In the genomic region with DNA sequence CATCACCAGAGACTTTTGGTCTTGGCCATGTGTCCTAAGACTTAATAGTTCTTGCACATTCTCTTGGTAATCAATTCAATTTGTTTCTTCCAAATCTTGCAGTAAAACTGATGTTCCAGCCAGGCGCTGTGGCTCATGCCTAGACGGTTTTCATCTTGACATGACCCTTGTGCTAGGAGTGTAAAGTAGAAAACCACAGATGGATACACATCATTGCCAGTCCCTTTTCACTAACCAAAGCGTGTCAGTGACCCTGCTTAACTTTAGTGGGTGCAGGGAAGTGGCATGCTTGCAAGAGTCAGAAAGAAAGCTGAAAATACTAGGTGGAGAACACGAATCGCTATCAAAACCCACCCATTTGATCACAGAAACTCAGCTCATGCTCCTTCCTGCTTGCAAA, we compare ENCODE assay signal across 27 cellular contexts. TPM values are rescaled to one million over a fixed set of nuclear protein-coding genes. Genes with fewer than 3 reads are reported as not detected.
DNase-seq lines count a peak whose midpoint lies in the region; ATAC-seq, FAIRE-seq and TF ChIP-seq lines count a peak whose summit lies in the region.
"Had no signal": no experiment of that assay in that cellular context is flagged by ENCODE, and none has a peak within 500 bp of the region (broad histone marks: within the 10 kb centered on the region; RNA-seq: fewer than 3 reads in every experiment).

No MANE protein-coding gene starts in this region.

- H2AFZ ChIP-seq in OCI-LY3 (ENCODE audit: low read depth, low read length): peak overlapping the region; percentile 90

- H3K36me3 ChIP-seq in OCI-LY3 (replicated peaks; ENCODE audit: low read depth, low read length) (no peaks in the 10 kb centered on the region), esophagus squamous epithelium (no peaks in the 10 kb centered on the region)
- H3K36me3 ChIP-seq: transverse colon had no signal

- no peak for TF ChIP-seq CTCF in OCI-LY3 (IDR thresholded peaks at IDR 0.05; ENCODE audit: low read depth, low read length)
- TF ChIP-seq CTCF in esophagus squamous epithelium (IDR thresholded peaks at IDR 0.05): no peak

- no peaks in the 10 kb centered on the region for H3K79me2 ChIP-seq in OCI-LY3 (ENCODE audit: low read length)

- H3K9me3 ChIP-seq in OCI-LY3 (ENCODE audit: insufficient read depth, low read length) (no peaks in the 10 kb centered on the region), esophagus squamous epithelium (no peaks in the 10 kb centered on the region)
- H3K9me3 ChIP-seq: A549, body of pancreas, transverse colon had no signal

- peak overlapping the region; percentile 33 for H3K9ac ChIP-seq in OCI-LY3 (ENCODE audit: low read length)

- H3K27me3 ChIP-seq in OCI-LY3 (ENCODE audit: low read depth, low read length) (peaks cover 7% of the 10 kb centered on the region; the same call in 1 of the 2 replicates), esophagus squamous epithelium (peaks cover 0 to 61% (median 0%) of the 10 kb centered on the region in 4 donors)

- ATAC-seq in HG03520 (IDR thresholded peaks at IDR 0.05; ENCODE audit: unreplicated experiment): no peak
- ATAC-seq: A549; body of pancreas; effector memory CD8-positive, alpha-beta T cell; esophagus mucosa; Right ventricle myocardium inferior had no signal

- H3K27ac ChIP-seq in OCI-LY3 (ENCODE audit: low read length): peak overlapping the region; percentile 54
- H3K27ac ChIP-seq in esophagus squamous epithelium: no peak overlapping the region
- H3K27ac ChIP-seq: body of pancreas, transverse colon had no signal

- in situ Hi-C loops in ACHN (cut with HindIII; ENCODE audit: low pct_ligation_motif_present, low pct_unique_long_range_greater_than_20kb, low sequenced_read_pairs): no loop called here

- TF ChIP-seq POLR2A in GM12892 (IDR thresholded peaks at IDR 0.05; ENCODE audit: low read depth, low read length) (no peak), esophagus squamous epithelium (IDR thresholded peaks at IDR 0.05) (no peak)

- peak; percentile 83 for FAIRE-seq in GM12892 (lab: Jason Lieb, UNC)
- FAIRE-seq: A549, G401.6, H1, keratinocyte had no signal

- 40 to 54% methylated on average over 5 of the region's 5 CpGs for WGBS in esophagus squamous epithelium, 2 donors

- peak; percentile 82 for DNase-seq in ACHN
- no peak for DNase-seq in GM12892 (ENCODE audit: insufficient read length)
- peak; percentile 36 for DNase-seq in kidney glomerular epithelial cell (lab: John Stamatoyannopoulos, UW)
- no peak for DNase-seq in NCI-H748 treated with DMSO at 0.1 percent for 48 hours (lab: John Stamatoyannopoulos, UW)
- no peak for DNase-seq in NCI-H82 treated with DMSO at 0.1 percent for 48 hours (lab: John Stamatoyannopoulos, UW; ENCODE audit: unreplicated experiment)
- DNase-seq in esophagus squamous epithelium (lab: John Stamatoyannopoulos, UW): no peak
- DNase-seq: activated CD4-positive, alpha-beta T cell treated with anti-CD3 and anti-CD28 coated beads, Interleukin-2, amount 50 U/mL, for 48 hours; activated CD4-positive, CD25-positive, alpha-beta regulatory T cell; activated gamma-delta T cell; body of pancreas; CD4-positive, CD25-positive, alpha-beta regulatory T cell; DMS 273 treated with DMSO at 0.1 percent for 48 hours; effector memory CD8-positive, alpha-beta T cell; NCI-H2171; NCI-H524 treated with DMSO at 0.1 percent for 48 hours; T-helper 9 cell; transverse colon had no signal

- peak overlapping the region; percentile 74 for H3K4me2 ChIP-seq in OCI-LY3 (ENCODE audit: low read length)
- H3K4me2 ChIP-seq: A549, smooth muscle cell had no signal

- intact Hi-C loops in esophagus squamous epithelium (cut with DNase I): no loop called here

- H3K4me3 ChIP-seq in OCI-LY3 (ENCODE audit: low read length) (peak overlapping the region; percentile 42), esophagus squamous epithelium (no peak overlapping the region)
- H3K4me3 ChIP-seq: A549, body of pancreas, smooth muscle cell, transverse colon had no signal

- no peaks in the 10 kb centered on the region for H4K20me1 ChIP-seq in OCI-LY3 (ENCODE audit: insufficient read depth, low read length)

- H3K4me1 ChIP-seq in OCI-LY3 (ENCODE audit: low read length) (peaks cover 77% of the 10 kb centered on the region), esophagus squamous epithelium (peaks cover 0 to 9% (median 0%) of the 10 kb centered on the region in 3 donors)
- H3K4me1 ChIP-seq: body of pancreas, transverse colon had no signal

RNA-seq across cellular contexts. Expression of a gene that starts 18.0 kb away (rescaled TPM):
- 162 TPM for polyA plus RNA-seq in GM12892 (2012; ENCODE audit: missing spikeins)
- 1 to 10 TPM in 1 of 4 donors, not detected in 3; 4.0 TPM for total RNA-seq in esophagus squamous epithelium
- total RNA-seq: body of pancreas, esophagus mucosa, lung microvascular endothelial cell, Right ventricle myocardium inferior, transverse colon had no signal
- polyA plus RNA-seq: smooth muscle cell had no signal

Comparison
In these comparisons a context has a peak if more than half of its experiments do, and no peak if none do; other contexts are left out.
1. DNase-seq: peak in ACHN (single experiment) and kidney glomerular epithelial cell (single experiment); none in GM12892 (single experiment), NCI-H748 treated with DMSO at 0.1 percent for 48 hours (single experiment), NCI-H82 treated with DMSO at 0.1 percent for 48 hours (single experiment) and esophagus squamous epithelium (single experiment).